ENCODE assay signal across 15 cellular contexts in the genomic region with DNA sequence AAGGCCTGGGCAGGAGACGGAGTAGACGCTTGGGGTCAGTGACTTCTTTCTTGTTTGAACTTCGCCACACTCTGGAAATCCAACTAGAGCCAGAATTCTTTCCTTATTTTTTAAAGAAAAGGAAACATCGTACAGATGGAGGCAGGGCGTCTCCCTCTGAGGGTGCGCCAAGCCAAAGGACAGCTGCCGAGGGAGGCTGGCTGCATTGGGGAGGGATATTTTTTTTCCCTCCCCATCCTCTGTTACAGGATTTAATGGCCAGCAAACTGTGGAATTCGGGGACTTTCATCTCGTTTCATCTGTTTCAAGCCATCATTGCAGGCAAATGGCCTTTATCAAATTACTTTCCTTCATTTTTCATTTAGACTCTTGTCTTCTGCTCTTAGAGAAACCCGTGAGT. TPM values are rescaled to one million over a fixed set of nuclear protein-coding genes. Genes with fewer than 3 reads are reported as not detected.
DNase-seq lines count a peak whose midpoint lies in the region; ATAC-seq and TF ChIP-seq lines count a peak whose summit lies in the region.
"Had no signal": no experiment of that assay in that cellular context is flagged by ENCODE, and none has a peak within 500 bp of the region (broad histone marks: within the 10 kb centered on the region; RNA-seq: fewer than 3 reads in every experiment).

No MANE protein-coding gene starts in this region.

- H3K4me1 Mint-ChIP-seq in activated CD8-positive, alpha-beta memory T cell treated with anti-CD3 and anti-CD28 coated beads, Interleukin-2, amount 10 ng/mL, durations not matched to agents 7 days and 5 days: peaks cover 34% of the 10 kb centered on the region
- H3K4me1 Mint-ChIP-seq in stimulated activated memory B cell treated with anti-CD40 and anti-IgM and Interleukin-4, amounts not matched to agents 10 μg/mL and 1 μg/mL and 100 μg/mL, for 72 hours: peaks cover 45% of the 10 kb centered on the region

- no peak for ATAC-seq in activated CD8-positive, alpha-beta memory T cell treated with anti-CD3 and anti-CD28 coated beads, Interleukin-2, amount 10 ng/mL, durations not matched to agents 7 days and 5 days
- ATAC-seq in RWPE2 (ENCODE audit: low read depth) (no peak), GM21786 (IDR thresholded peaks at IDR 0.05; ENCODE audit: unreplicated experiment) (no peak)
- no peak for ATAC-seq in stimulated activated memory B cell treated with anti-CD40 and anti-IgM and Interleukin-4, amounts not matched to agents 10 μg/mL and 1 μg/mL and 100 μg/mL, for 72 hours

- H3K27me3 ChIP-seq in RWPE2 (ENCODE audit: insufficient read depth, poor library complexity, severe bottlenecking) (no peaks in the 10 kb centered on the region), esophagus (ENCODE audit: control insufficient read depth in 1 of 2, insufficient read depth in 2 of 2, low read length in 2 of 2) (no peaks in the 10 kb centered on the region)
- H3K27me3 ChIP-seq: SJSA1 had no signal

- H3K9me3 ChIP-seq in RWPE2 (ENCODE audit: severe bottlenecking): no peaks in the 10 kb centered on the region
- no peaks in the 10 kb centered on the region for H3K9me3 ChIP-seq in esophagus (ENCODE audit: control insufficient read depth in 2 of 2, insufficient read depth in 1 of 2, low read depth in 1 of 2, low read length in 1 of 2)
- H3K9me3 ChIP-seq: SJSA1 had no signal

- CTCF ChIA-PET in activated CD8-positive, alpha-beta memory T cell treated with anti-CD3 and anti-CD28 coated beads, Interleukin-2, amount 10 ng/mL, durations not matched to agents 7 days and 5 days (lab: Charles Lee): interaction anchor here (0.6 to 1.1 kb wide), 2 partner anchors 13 to 22 kb away, joined by 3 to 5 read pairs; no protein-coding TSS in a partner anchor

- no peak overlapping the region for H3K4me3 ChIP-seq in RWPE2 (ENCODE audit: severe bottlenecking)
- no peak overlapping the region for H3K4me3 ChIP-seq in esophagus (ENCODE audit: low read depth in 1 of 2, low read length in 2 of 2)
- H3K4me3 ChIP-seq: SJSA1 had no signal

- H3K36me3 Mint-ChIP-seq in activated CD8-positive, alpha-beta memory T cell treated with anti-CD3 and anti-CD28 coated beads, Interleukin-2, amount 10 ng/mL, durations not matched to agents 7 days and 5 days: no peaks in the 10 kb centered on the region
- H3K36me3 Mint-ChIP-seq in stimulated activated memory B cell treated with anti-CD40 and anti-IgM and Interleukin-4, amounts not matched to agents 10 μg/mL and 1 μg/mL and 100 μg/mL, for 72 hours: no peaks in the 10 kb centered on the region

- H3K27ac ChIP-seq in RWPE2 (ENCODE audit: poor library complexity, severe bottlenecking) (peak overlapping the region; percentile 36), esophagus (ENCODE audit: low read depth in 2 of 2, low read length in 1 of 2) (peak overlapping the region; percentile 86 to 96)
- H3K27ac ChIP-seq: SJSA1, VCaP had no signal

- H3K27ac Mint-ChIP-seq in activated CD8-positive, alpha-beta memory T cell treated with anti-CD3 and anti-CD28 coated beads, Interleukin-2, amount 10 ng/mL, durations not matched to agents 7 days and 5 days: peak overlapping the region; percentile 99
- H3K27ac Mint-ChIP-seq in stimulated activated memory B cell treated with anti-CD40 and anti-IgM and Interleukin-4, amounts not matched to agents 10 μg/mL and 1 μg/mL and 100 μg/mL, for 72 hours: peak overlapping the region; percentile 83

- H3K27me3 Mint-ChIP-seq in activated CD8-positive, alpha-beta memory T cell treated with anti-CD3 and anti-CD28 coated beads, Interleukin-2, amount 10 ng/mL, durations not matched to agents 7 days and 5 days: no peaks in the 10 kb centered on the region
- H3K27me3 Mint-ChIP-seq in stimulated activated memory B cell treated with anti-CD40 and anti-IgM and Interleukin-4, amounts not matched to agents 10 μg/mL and 1 μg/mL and 100 μg/mL, for 72 hours: no peaks in the 10 kb centered on the region

- WGBS in esophagus, 2 donors: 80% methylated on average over 10 of the region's 10 CpGs

- no peak for TF ChIP-seq CTCF in RWPE2 (IDR thresholded peaks at IDR 0.05; ENCODE audit: poor library complexity, severe bottlenecking)

- no peaks in the 10 kb centered on the region for H3K9me3 Mint-ChIP-seq in activated CD8-positive, alpha-beta memory T cell treated with anti-CD3 and anti-CD28 coated beads, Interleukin-2, amount 10 ng/mL, durations not matched to agents 7 days and 5 days (ENCODE audit: low read depth)
- no peaks in the 10 kb centered on the region for H3K9me3 Mint-ChIP-seq in stimulated activated memory B cell treated with anti-CD40 and anti-IgM and Interleukin-4, amounts not matched to agents 10 μg/mL and 1 μg/mL and 100 μg/mL, for 72 hours

- no peak for DNase-seq in activated CD8-positive, alpha-beta memory T cell treated with anti-CD3 and anti-CD28 coated beads, Interleukin-2, amount 10 ng/mL, durations not matched to agents 7 days and 5 days
- DNase-seq in activated CD8-positive, alpha-beta memory T cell treated with anti-CD3 and anti-CD28 coated beads for 24 hours: no peak
- DNase-seq in RWPE2 (ENCODE audit: low spot score) (no peak), GM19240 (ENCODE audit: insufficient read length, low spot score) (no peak), retina (no peak)
- DNase-seq: ACHN, DMS53, erythroblast, KG1, NCI-H2029 had no signal

- H3K4me1 ChIP-seq in RWPE2 (ENCODE audit: insufficient read depth, poor library complexity, severe bottlenecking) (peaks cover 17% of the 10 kb centered on the region), esophagus (ENCODE audit: control insufficient read depth in 2 of 2, insufficient read depth in 2 of 2, low read length in 1 of 2) (peaks cover 4 to 13% of the 10 kb centered on the region in 2 donors)

- H3K4me3 Mint-ChIP-seq in activated CD8-positive, alpha-beta memory T cell treated with anti-CD3 and anti-CD28 coated beads, Interleukin-2, amount 10 ng/mL, durations not matched to agents 7 days and 5 days: no peak overlapping the region
- H3K4me3 Mint-ChIP-seq in stimulated activated memory B cell treated with anti-CD40 and anti-IgM and Interleukin-4, amounts not matched to agents 10 μg/mL and 1 μg/mL and 100 μg/mL, for 72 hours: no peak overlapping the region

- H3K36me3 ChIP-seq in RWPE2 (ENCODE audit: low read depth): no peaks in the 10 kb centered on the region
- no peaks in the 10 kb centered on the region for H3K36me3 ChIP-seq in esophagus (ENCODE audit: control insufficient read depth in 2 of 2, insufficient read depth in 2 of 2, low read length in 1 of 2)
- H3K36me3 ChIP-seq: SJSA1 had no signal

RNA-seq across cellular contexts. Expression of a gene that starts 15.9 kb away (rescaled TPM):
- 1 to 10 TPM; 3.3 to 3.5 TPM for total RNA-seq in activated CD8-positive, alpha-beta memory T cell treated with anti-CD3 and anti-CD28 coated beads, Interleukin-2, amount 10 ng/mL, durations not matched to agents 7 days and 5 days
- polyA plus RNA-seq in esophagus: 1 to 10 TPM; 5.5 to 5.6 TPM

RNA-seq across cellular contexts. Expression of a gene that starts 58.4 kb away (rescaled TPM):
- 100 to 1,000 TPM; 110 to 139 TPM for total RNA-seq in activated CD8-positive, alpha-beta memory T cell treated with anti-CD3 and anti-CD28 coated beads, Interleukin-2, amount 10 ng/mL, durations not matched to agents 7 days and 5 days
- polyA plus RNA-seq in esophagus: 10 to 100 TPM; 45.8 to 55.0 TPM
